In the genomic region with DNA sequence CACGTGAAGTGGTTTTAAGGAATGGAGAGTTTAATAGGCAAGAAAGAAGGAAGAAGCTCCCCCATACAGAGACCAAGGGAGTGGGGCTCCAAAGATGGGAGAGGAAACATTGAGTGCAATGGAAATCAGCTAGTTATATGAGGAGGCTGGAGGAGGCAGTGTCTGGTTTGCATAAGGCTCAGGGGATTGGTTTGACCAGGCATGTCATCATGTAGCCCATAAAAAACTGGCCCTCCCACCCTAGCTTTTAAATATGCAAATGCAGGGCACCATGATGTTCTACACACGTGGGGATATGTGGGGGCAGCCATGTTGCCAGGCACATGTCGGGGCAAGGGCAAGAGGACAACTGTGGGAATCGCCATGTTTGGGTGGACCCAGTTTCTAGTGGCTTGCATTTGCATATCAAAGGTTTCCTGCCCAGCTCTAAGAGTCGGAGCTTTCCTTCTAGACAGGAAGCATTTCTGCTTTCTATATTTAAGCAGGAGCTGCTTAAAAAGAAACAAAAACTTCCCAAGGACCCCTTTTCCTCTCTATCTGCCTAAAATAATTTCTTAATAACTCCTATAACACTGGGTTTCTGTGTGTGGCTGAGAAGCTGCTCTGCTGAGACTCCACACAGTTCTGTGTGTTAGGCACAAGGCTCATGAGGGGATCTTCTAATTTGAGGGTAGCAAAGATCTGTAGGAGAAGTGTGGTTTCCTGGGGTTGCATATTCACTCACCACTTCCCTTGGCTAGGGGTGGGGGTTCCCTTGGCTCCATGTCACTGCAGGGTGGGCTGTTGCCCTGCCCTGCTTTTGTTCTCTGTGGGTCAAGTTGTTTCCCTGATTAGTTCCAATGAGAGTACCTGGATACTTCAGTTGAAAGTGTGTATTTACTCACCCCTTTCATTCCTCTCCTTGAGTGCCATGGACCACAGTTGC, we compare ENCODE assay signal across 1 cellular context.
TF ChIP-seq lines count a peak whose summit lies in the region.

No MANE protein-coding gene starts in this region.

TF ChIP-seq in K562, 482 proteins besides CTCF, POLR2A, EP300 and RAD21 (continued from another document and continues in another):
- TF ChIP-seq, protein P1, sequence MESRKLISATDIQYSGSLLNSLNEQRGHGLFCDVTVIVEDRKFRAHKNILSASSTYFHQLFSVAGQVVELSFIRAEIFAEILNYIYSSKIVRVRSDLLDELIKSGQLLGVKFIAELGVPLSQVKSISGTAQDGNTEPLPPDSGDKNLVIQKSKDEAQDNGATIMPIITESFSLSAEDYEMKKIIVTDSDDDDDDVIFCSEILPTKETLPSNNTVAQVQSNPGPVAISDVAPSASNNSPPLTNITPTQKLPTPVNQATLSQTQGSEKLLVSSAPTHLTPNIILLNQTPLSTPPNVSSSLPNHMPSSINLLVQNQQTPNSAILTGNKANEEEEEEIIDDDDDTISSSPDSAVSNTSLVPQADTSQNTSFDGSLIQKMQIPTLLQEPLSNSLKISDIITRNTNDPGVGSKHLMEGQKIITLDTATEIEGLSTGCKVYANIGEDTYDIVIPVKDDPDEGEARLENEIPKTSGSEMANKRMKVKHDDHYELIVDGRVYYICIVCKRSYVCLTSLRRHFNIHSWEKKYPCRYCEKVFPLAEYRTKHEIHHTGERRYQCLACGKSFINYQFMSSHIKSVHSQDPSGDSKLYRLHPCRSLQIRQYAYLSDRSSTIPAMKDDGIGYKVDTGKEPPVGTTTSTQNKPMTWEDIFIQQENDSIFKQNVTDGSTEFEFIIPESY (CRISPR knock-in tag; IDR thresholded peaks at IDR 0.05): no peak
- TF ChIP-seq ATF1 (CRISPR knock-in tag; IDR thresholded peaks at IDR 0.05): no peak
- peak; percentile 48; the same call in 1 of the 2 replicates for TF ChIP-seq ATF1 (tag; IDR thresholded peaks at IDR 0.05)
- TF ChIP-seq, protein P2, sequence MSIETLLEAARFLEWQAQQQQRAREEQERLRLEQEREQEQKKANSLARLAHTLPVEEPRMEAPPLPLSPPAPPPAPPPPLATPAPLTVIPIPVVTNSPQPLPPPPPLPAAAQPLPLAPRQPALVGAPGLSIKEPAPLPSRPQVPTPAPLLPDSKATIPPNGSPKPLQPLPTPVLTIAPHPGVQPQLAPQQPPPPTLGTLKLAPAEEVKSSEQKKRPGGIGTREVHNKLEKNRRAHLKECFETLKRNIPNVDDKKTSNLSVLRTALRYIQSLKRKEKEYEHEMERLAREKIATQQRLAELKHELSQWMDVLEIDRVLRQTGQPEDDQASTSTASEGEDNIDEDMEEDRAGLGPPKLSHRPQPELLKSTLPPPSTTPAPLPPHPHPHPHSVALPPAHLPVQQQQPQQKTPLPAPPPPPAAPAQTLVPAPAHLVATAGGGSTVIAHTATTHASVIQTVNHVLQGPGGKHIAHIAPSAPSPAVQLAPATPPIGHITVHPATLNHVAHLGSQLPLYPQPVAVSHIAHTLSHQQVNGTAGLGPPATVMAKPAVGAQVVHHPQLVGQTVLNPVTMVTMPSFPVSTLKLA (conservative IDR thresholded peaks at IDR 0.05): peak; percentile 91 to 94
- TF ChIP-seq, protein P3, sequence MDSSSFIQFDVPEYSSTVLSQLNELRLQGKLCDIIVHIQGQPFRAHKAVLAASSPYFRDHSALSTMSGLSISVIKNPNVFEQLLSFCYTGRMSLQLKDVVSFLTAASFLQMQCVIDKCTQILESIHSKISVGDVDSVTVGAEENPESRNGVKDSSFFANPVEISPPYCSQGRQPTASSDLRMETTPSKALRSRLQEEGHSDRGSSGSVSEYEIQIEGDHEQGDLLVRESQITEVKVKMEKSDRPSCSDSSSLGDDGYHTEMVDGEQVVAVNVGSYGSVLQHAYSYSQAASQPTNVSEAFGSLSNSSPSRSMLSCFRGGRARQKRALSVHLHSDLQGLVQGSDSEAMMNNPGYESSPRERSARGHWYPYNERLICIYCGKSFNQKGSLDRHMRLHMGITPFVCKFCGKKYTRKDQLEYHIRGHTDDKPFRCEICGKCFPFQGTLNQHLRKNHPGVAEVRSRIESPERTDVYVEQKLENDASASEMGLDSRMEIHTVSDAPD (CRISPR knock-in tag; IDR thresholded peaks at IDR 0.05): no peak
- TF ChIP-seq, protein P4, sequence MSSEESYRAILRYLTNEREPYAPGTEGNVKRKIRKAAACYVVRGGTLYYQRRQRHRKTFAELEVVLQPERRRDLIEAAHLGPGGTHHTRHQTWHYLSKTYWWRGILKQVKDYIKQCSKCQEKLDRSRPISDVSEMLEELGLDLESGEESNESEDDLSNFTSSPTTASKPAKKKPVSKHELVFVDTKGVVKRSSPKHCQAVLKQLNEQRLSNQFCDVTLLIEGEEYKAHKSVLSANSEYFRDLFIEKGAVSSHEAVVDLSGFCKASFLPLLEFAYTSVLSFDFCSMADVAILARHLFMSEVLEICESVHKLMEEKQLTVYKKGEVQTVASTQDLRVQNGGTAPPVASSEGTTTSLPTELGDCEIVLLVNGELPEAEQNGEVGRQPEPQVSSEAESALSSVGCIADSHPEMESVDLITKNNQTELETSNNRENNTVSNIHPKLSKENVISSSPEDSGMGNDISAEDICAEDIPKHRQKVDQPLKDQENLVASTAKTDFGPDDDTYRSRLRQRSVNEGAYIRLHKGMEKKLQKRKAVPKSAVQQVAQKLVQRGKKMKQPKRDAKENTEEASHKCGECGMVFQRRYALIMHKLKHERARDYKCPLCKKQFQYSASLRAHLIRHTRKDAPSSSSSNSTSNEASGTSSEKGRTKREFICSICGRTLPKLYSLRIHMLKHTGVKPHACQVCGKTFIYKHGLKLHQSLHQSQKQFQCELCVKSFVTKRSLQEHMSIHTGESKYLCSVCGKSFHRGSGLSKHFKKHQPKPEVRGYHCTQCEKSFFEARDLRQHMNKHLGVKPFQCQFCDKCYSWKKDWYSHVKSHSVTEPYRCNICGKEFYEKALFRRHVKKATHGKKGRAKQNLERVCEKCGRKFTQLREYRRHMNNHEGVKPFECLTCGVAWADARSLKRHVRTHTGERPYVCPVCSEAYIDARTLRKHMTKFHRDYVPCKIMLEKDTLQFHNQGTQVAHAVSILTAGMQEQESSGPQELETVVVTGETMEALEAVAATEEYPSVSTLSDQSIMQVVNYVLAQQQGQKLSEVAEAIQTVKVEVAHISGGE (CRISPR knock-in tag; IDR thresholded peaks at IDR 0.05): no peak
- TF ChIP-seq L3MBTL2 (IDR thresholded peaks at IDR 0.05): peak; percentile 73
- TF ChIP-seq PHF21A (IDR thresholded peaks at IDR 0.05; ENCODE audit: borderline replicate concordance, low read depth): no peak
- no peak for TF ChIP-seq ZNF583 (CRISPR knock-in tag; IDR thresholded peaks at IDR 0.05)
- TF ChIP-seq TAF15 (IDR thresholded peaks at IDR 0.05; ENCODE audit: low read depth, low read length): no peak
- TF ChIP-seq TRIM24 (IDR thresholded peaks at IDR 0.05): no peak; a peak in 1 of 4 replicates
- no peak for TF ChIP-seq RBM14 (IDR thresholded peaks at IDR 0.05; ENCODE audit: borderline replicate concordance, insufficient read depth, low read depth, low read length)
- peak; percentile 100 for TF ChIP-seq MYC (IDR thresholded peaks at IDR 0.05; ENCODE audit: low read depth, low read length)
- TF ChIP-seq MYC (CRISPR knock-in tag; IDR thresholded peaks at IDR 0.05; ENCODE audit: borderline replicate concordance, low read depth): no peak
- TF ChIP-seq, protein P5, sequence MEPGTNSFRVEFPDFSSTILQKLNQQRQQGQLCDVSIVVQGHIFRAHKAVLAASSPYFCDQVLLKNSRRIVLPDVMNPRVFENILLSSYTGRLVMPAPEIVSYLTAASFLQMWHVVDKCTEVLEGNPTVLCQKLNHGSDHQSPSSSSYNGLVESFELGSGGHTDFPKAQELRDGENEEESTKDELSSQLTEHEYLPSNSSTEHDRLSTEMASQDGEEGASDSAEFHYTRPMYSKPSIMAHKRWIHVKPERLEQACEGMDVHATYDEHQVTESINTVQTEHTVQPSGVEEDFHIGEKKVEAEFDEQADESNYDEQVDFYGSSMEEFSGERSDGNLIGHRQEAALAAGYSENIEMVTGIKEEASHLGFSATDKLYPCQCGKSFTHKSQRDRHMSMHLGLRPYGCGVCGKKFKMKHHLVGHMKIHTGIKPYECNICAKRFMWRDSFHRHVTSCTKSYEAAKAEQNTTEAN (CRISPR knock-in tag; IDR thresholded peaks at IDR 0.05): no peak
- TF ChIP-seq ZNF133 (CRISPR knock-in tag; IDR thresholded peaks at IDR 0.05): no peak
- TF ChIP-seq, protein P6, sequence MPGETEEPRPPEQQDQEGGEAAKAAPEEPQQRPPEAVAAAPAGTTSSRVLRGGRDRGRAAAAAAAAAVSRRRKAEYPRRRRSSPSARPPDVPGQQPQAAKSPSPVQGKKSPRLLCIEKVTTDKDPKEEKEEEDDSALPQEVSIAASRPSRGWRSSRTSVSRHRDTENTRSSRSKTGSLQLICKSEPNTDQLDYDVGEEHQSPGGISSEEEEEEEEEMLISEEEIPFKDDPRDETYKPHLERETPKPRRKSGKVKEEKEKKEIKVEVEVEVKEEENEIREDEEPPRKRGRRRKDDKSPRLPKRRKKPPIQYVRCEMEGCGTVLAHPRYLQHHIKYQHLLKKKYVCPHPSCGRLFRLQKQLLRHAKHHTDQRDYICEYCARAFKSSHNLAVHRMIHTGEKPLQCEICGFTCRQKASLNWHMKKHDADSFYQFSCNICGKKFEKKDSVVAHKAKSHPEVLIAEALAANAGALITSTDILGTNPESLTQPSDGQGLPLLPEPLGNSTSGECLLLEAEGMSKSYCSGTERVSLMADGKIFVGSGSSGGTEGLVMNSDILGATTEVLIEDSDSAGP (CRISPR knock-in tag; IDR thresholded peaks at IDR 0.05): no peak
- no peak for TF ChIP-seq NFIX (CRISPR knock-in tag; IDR thresholded peaks at IDR 0.05; ENCODE audit: low read depth)
- TF ChIP-seq SPI1 (IDR thresholded peaks at IDR 0.05; ENCODE audit: borderline replicate concordance, low read depth, low read length): no peak
- no peak for TF ChIP-seq NFYB (IDR thresholded peaks at IDR 0.05; ENCODE audit: extremely low read depth, insufficient read length)
- TF ChIP-seq, protein P7, sequence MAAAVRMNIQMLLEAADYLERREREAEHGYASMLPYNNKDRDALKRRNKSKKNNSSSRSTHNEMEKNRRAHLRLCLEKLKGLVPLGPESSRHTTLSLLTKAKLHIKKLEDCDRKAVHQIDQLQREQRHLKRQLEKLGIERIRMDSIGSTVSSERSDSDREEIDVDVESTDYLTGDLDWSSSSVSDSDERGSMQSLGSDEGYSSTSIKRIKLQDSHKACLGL (CRISPR knock-in tag; IDR thresholded peaks at IDR 0.05; ENCODE audit: borderline replicate concordance, poor library complexity, severe bottlenecking): peak; percentile 88
- no peak for TF ChIP-seq CTBP1 (IDR thresholded peaks at IDR 0.05; ENCODE audit: borderline replicate concordance)
- TF ChIP-seq KLF16 (IDR thresholded peaks at IDR 0.05): no peak
- TF ChIP-seq, protein P8, sequence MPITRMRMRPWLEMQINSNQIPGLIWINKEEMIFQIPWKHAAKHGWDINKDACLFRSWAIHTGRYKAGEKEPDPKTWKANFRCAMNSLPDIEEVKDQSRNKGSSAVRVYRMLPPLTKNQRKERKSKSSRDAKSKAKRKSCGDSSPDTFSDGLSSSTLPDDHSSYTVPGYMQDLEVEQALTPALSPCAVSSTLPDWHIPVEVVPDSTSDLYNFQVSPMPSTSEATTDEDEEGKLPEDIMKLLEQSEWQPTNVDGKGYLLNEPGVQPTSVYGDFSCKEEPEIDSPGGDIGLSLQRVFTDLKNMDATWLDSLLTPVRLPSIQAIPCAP (CRISPR knock-in tag; IDR thresholded peaks at IDR 0.05; ENCODE audit: borderline replicate concordance): no peak
- peak; percentile 50; the same call in 1 of the 2 replicates for TF ChIP-seq ATF7 (IDR thresholded peaks at IDR 0.05)
- no peak for TF ChIP-seq MTF1 (CRISPR knock-in tag; IDR thresholded peaks at IDR 0.05; ENCODE audit: borderline replicate concordance)
- TF ChIP-seq, protein P9, sequence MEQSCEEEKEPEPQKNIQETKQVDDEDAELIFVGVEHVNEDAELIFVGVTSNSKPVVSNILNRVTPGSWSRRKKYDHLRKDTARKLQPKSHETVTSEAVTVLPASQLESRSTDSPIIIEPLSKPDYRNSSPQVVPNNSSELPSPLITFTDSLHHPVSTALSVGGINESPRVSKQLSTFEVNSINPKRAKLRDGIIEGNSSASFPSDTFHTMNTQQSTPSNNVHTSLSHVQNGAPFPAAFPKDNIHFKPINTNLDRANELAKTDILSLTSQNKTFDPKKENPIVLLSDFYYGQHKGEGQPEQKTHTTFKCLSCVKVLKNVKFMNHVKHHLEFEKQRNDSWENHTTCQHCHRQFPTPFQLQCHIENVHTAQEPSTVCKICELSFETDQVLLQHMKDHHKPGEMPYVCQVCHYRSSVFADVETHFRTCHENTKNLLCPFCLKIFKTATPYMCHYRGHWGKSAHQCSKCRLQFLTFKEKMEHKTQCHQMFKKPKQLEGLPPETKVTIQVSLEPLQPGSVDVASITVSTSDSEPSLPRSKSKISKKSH (CRISPR knock-in tag; IDR thresholded peaks at IDR 0.05): no peak
- 0 out of 2 replicates have a peak, but pooled peaks have one; percentile 28 for TF ChIP-seq TCF7L2 (IDR thresholded peaks at IDR 0.05; ENCODE audit: low read depth, low read length)
- no peak for TF ChIP-seq ADNP (tag; IDR thresholded peaks at IDR 0.05)
- TF ChIP-seq ETS2 (tag; IDR thresholded peaks at IDR 0.05; ENCODE audit: borderline replicate concordance, poor library complexity, severe bottlenecking): no peak
- TF ChIP-seq, protein P10, sequence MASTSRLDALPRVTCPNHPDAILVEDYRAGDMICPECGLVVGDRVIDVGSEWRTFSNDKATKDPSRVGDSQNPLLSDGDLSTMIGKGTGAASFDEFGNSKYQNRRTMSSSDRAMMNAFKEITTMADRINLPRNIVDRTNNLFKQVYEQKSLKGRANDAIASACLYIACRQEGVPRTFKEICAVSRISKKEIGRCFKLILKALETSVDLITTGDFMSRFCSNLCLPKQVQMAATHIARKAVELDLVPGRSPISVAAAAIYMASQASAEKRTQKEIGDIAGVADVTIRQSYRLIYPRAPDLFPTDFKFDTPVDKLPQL (IDR thresholded peaks at IDR 0.05; ENCODE audit: extremely low read depth, insufficient read length): peak; percentile 19
- no peak for TF ChIP-seq MTA3 (IDR thresholded peaks at IDR 0.05; ENCODE audit: borderline replicate concordance)
- peak; percentile 41; the same call in 1 of the 2 replicates for TF ChIP-seq JUN (IDR thresholded peaks at IDR 0.05; ENCODE audit: borderline replicate concordance, low read depth, low read length)
- TF ChIP-seq JUN (CRISPR knock-in tag; IDR thresholded peaks at IDR 0.05; ENCODE audit: borderline replicate concordance): no peak
- 0 out of 4 replicates have a peak, but pooled peaks of 1 of the 2 experiments have one; percentile 34 for TF ChIP-seq ARNT (IDR thresholded peaks at IDR 0.05)
- TF ChIP-seq ZFX (CRISPR knock-in tag; IDR thresholded peaks at IDR 0.05): no peak
- TF ChIP-seq, protein P11, sequence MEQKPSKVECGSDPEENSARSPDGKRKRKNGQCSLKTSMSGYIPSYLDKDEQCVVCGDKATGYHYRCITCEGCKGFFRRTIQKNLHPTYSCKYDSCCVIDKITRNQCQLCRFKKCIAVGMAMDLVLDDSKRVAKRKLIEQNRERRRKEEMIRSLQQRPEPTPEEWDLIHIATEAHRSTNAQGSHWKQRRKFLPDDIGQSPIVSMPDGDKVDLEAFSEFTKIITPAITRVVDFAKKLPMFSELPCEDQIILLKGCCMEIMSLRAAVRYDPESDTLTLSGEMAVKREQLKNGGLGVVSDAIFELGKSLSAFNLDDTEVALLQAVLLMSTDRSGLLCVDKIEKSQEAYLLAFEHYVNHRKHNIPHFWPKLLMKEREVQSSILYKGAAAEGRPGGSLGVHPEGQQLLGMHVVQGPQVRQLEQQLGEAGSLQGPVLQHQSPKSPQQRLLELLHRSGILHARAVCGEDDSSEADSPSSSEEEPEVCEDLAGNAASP (IDR thresholded peaks at IDR 0.05): no peak
- TF ChIP-seq PYGO2 (tag; IDR thresholded peaks at IDR 0.05): no peak
- TF ChIP-seq FOSL1 (tag; conservative IDR thresholded peaks at IDR 0.05): no peak
- no peak for TF ChIP-seq XRCC5 (IDR thresholded peaks at IDR 0.05; ENCODE audit: low read depth, low read length)
